Comparison of ENCODE assay signal across 29 cellular contexts in the genomic region with DNA sequence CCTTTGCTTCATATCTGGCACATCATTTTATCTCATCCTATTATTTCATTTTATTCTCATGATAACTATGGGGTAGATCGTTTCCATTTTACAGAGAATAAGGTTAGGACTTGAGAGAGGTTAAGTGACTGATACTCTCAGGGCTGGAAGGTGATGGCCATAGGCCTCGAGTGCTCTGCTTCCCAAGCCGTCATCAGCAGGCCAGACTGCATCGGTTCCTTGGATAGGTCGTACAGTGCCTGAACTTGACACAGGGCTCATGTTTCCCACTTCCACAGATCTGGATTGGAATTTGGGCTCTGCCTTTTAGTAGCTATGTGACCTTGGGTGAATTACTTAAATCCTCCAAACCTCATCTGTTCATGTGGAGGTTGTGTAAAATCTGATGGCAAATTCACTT.
DNase-seq lines count a peak whose midpoint lies in the region; ATAC-seq and TF ChIP-seq lines count a peak whose summit lies in the region.
"Had no signal": no experiment of that assay in that cellular context is flagged by ENCODE, and none has a peak within 500 bp of the region (broad histone marks: within the 10 kb centered on the region; RNA-seq: fewer than 3 reads in every experiment).

No MANE protein-coding gene starts in this region.

- ATAC-seq in left ventricle myocardium superior (no peak), HG02981 (IDR thresholded peaks at IDR 0.05; ENCODE audit: unreplicated experiment) (no peak), HG02970 (IDR thresholded peaks at IDR 0.05; ENCODE audit: low FRiP score, unreplicated experiment) (no peak)
- ATAC-seq: activated naive CD4-positive, alpha-beta T cell treated with anti-CD3 and anti-CD28 coated beads, Interleukin-2, amount 50 U/mL, for 72 hours; K562; left lobe of liver; PC-3 had no signal

- H3K4me1 Mint-ChIP-seq in IgD-negative memory B cell: peaks cover 33 to 49% (median 39%) of the 10 kb centered on the region in 3 donors

- H3K36me3 ChIP-seq in right atrium auricular region (no peaks in the 10 kb centered on the region), tibial artery (no peaks in the 10 kb centered on the region)
- H3K36me3 ChIP-seq: colonic mucosa, prostate gland, sigmoid colon had no signal

- TF ChIP-seq CTCF in right atrium auricular region (IDR thresholded peaks at IDR 0.05): no peak
- no peak for TF ChIP-seq CTCF in tibial artery (IDR thresholded peaks at IDR 0.05)

- H3K27me3 Mint-ChIP-seq in IgD-negative memory B cell: no peaks in the 10 kb centered on the region

- H3K9me3 ChIP-seq in right atrium auricular region (no peaks in the 10 kb centered on the region), tibial artery (no peaks in the 10 kb centered on the region)
- H3K9me3 ChIP-seq: colonic mucosa, prostate gland, sigmoid colon, upper lobe of left lung had no signal

- H3K9me3 Mint-ChIP-seq in IgD-negative memory B cell: no peaks in the 10 kb centered on the region
- H3K9me3 Mint-ChIP-seq: activated naive CD4-positive, alpha-beta T cell treated with anti-CD3 and anti-CD28 coated beads, Interleukin-2, amount 50 U/mL, for 72 hours; activated T-helper 2 cell treated with anti-CD3 and anti-CD28 coated beads, Interferon-gamma antibody, Interleukin-2, Interleukin-4, amounts not matched to agents 10 μg/mL and 5 μg/mL and 100 μg/mL, durations not matched to agents 14 hours and 24 hours and 36 hours; immature natural killer cell had no signal

- H3K4me3 ChIP-seq in right atrium auricular region (no peak overlapping the region), tibial artery (no peak overlapping the region)
- H3K4me3 ChIP-seq: colonic mucosa, K562, prostate gland, sigmoid colon, SK-N-MC, upper lobe of left lung had no signal

- DNase-seq in right atrium auricular region (ENCODE audit: low spot score): no peak
- no peak for DNase-seq in left ventricle myocardium superior
- DNase-seq in left kidney (ENCODE audit: low read depth, low spot score): peak; percentile 34
- DNase-seq in tibial artery: no peak
- DNase-seq: activated CD4-positive, alpha-beta T cell treated with anti-CD3 and anti-CD28 coated beads, Interleukin-2, amount 50 U/mL, for 4 hours; activated CD4-positive, CD25-positive, alpha-beta regulatory T cell; activated CD8-positive, alpha-beta memory T cell treated with anti-CD3 and anti-CD28 coated beads, Interleukin-2, amount 50 U/mL, for 4 hours; anterior cingulate cortex; C1 segment of cervical spinal cord; colonic mucosa; effector CD8-positive, alpha-beta T cell; immature natural killer cell; mesendoderm; NCI-H1048; NCI-H510A; PC-3; sigmoid colon; stimulated activated CD4-positive, alpha-beta T cell treated with anti-CD3 and anti-CD28 coated beads, Interleukin-4, amount 100 ng/mL, for 24 hours; upper lobe of left lung had no signal

- peak overlapping the region in 2 of 3 donors; percentile 26 to 43 for H3K27ac Mint-ChIP-seq in IgD-negative memory B cell
- H3K27ac Mint-ChIP-seq: activated T-helper 2 cell treated with anti-CD3 and anti-CD28 coated beads, Interferon-gamma antibody, Interleukin-2, Interleukin-4, amounts not matched to agents 10 μg/mL and 5 μg/mL and 100 μg/mL, durations not matched to agents 14 hours and 24 hours and 36 hours had no signal

- H3K27ac ChIP-seq in right atrium auricular region: peak overlapping the region; percentile 12 to 41
- H3K27ac ChIP-seq in tibial artery: peak overlapping the region; percentile 64 to 84
- H3K27ac ChIP-seq: colonic mucosa, epithelial cell of prostate, prostate gland, sigmoid colon, upper lobe of left lung had no signal

- H3K4me3 Mint-ChIP-seq in IgD-negative memory B cell: peak overlapping the region in 1 of 4 donors; percentile 10
- H3K4me3 Mint-ChIP-seq: immature natural killer cell had no signal

- H3K36me3 Mint-ChIP-seq in IgD-negative memory B cell: peaks cover 3% of the 10 kb centered on the region

- H3K4me1 ChIP-seq in right atrium auricular region: peaks cover 0 to 11% of the 10 kb centered on the region in 2 donors
- H3K4me1 ChIP-seq in tibial artery: peaks cover 0 to 94% (median 25%) of the 10 kb centered on the region in 4 donors
- H3K4me1 ChIP-seq: colonic mucosa, prostate gland had no signal

- intact Hi-C loops in left ventricle myocardium superior (cut with micrococcal nuclease) (no loop called here), tibial artery (cut with DNase I; ENCODE audit: low total_unique reads) (no loop called here)

- H3K27me3 ChIP-seq in right atrium auricular region: no peaks in the 10 kb centered on the region
- no peaks in the 10 kb centered on the region for H3K27me3 ChIP-seq in tibial artery
- H3K27me3 ChIP-seq: colonic mucosa, sigmoid colon, upper lobe of left lung had no signal
